ENCODE assay signal across 18 cellular contexts in genomic region chr9:90310523-90310879, GRCh38.
DNase-seq lines count a peak whose midpoint lies in the region; ATAC-seq and TF ChIP-seq lines count a peak whose summit lies in the region.
"Had no signal": no experiment of that assay in that cellular context is flagged by ENCODE, and none has a peak within 500 bp of the region (broad histone marks: within the 10 kb centered on the region; RNA-seq: fewer than 3 reads in every experiment).

No MANE protein-coding gene starts in this region.

- TF ChIP-seq CTCF in chondrocyte (IDR thresholded peaks at IDR 0.05) (no peak), nephron (IDR thresholded peaks at IDR 0.05; ENCODE audit: unreplicated experiment in 3 of 3) (no peak), lower lobe of right lung (IDR thresholded peaks at IDR 0.05) (no peak), PC-9 (conservative IDR thresholded peaks at IDR 0.05) (no peak)

- no peaks in the 10 kb centered on the region for H3K36me3 Mint-ChIP-seq in chondrocyte (ENCODE audit: low read depth)
- no peaks in the 10 kb centered on the region for H3K36me3 Mint-ChIP-seq in nephron (ENCODE audit: low read depth)
- H3K36me3 Mint-ChIP-seq: CD4-positive, CD25-positive, alpha-beta regulatory T cell; CD8-positive, alpha-beta memory T cell had no signal

- H3K27ac Mint-ChIP-seq in chondrocyte (ENCODE audit: unreplicated experiment): peak overlapping the region; percentile 25
- peak overlapping the region; percentile 76 to 97 (median 95) for H3K27ac Mint-ChIP-seq in nephron
- H3K27ac Mint-ChIP-seq: CD4-positive, CD25-positive, alpha-beta regulatory T cell; CD8-positive, alpha-beta memory T cell; H9 had no signal

- H3K4me1 Mint-ChIP-seq in chondrocyte (ENCODE audit: low read depth) (peaks cover 6% of the 10 kb centered on the region), nephron (peaks cover 46% of the 10 kb centered on the region)
- H3K4me1 Mint-ChIP-seq: CD4-positive, CD25-positive, alpha-beta regulatory T cell; CD8-positive, alpha-beta memory T cell; H9 had no signal

- H2AFZ ChIP-seq in PC-9: no peak overlapping the region

- H3K9me3 Mint-ChIP-seq in chondrocyte (ENCODE audit: low read depth) (no peaks in the 10 kb centered on the region), nephron (no peaks in the 10 kb centered on the region)
- H3K9me3 Mint-ChIP-seq: CD8-positive, alpha-beta memory T cell; H9 had no signal

- POLR2A ChIA-PET in PC-9 (lab: Charles Lee; ENCODE audit: unreplicated experiment): no interaction called here

- H3K27ac ChIP-seq in lower lobe of right lung (no peak overlapping the region), PC-9 (no peak overlapping the region)

- BruUV-seq in PC-9 (replicated peaks; lab: Mats Ljungman, UMichigan): no TSS peak

- H3K27me3 ChIP-seq in lower lobe of right lung (ENCODE audit: low read depth): no peaks in the 10 kb centered on the region
- H3K27me3 ChIP-seq in PC-9 (ENCODE audit: insufficient read depth, low read depth): no peaks in the 10 kb centered on the region
- H3K27me3 ChIP-seq: BE2C had no signal

- DNase-seq in chondrocyte (ENCODE audit: low spot score) (no peak), kidney glomerular epithelial cell (lab: John Stamatoyannopoulos, UW) (peak; percentile 62), lower lobe of right lung (no peak), PC-9 (no peak), AG08396 (ENCODE audit: low spot score) (no peak)
- DNase-seq: BE2C; C1 segment of cervical spinal cord; CD4-positive, CD25-positive, alpha-beta regulatory T cell; CD8-positive, alpha-beta memory T cell; COR-L47; DMS 273 treated with DMSO at 0.1 percent for 48 hours; DND-41; EL; H9 had no signal

- H3F3A ChIP-seq in PC-9 (ENCODE audit: insufficient read depth, low read depth): no peaks in the 10 kb centered on the region

- no peaks in the 10 kb centered on the region for H3K9me3 ChIP-seq in lower lobe of right lung
- H3K9me3 ChIP-seq in PC-9 (ENCODE audit: insufficient read depth, low read depth): no peaks in the 10 kb centered on the region
- H3K9me3 ChIP-seq: BE2C had no signal

- no peak overlapping the region for H3K4me2 ChIP-seq in PC-9

- no peak for ATAC-seq in lower lobe of right lung
- no peak for ATAC-seq in activated CD4-positive, CD25-positive, alpha-beta regulatory T cell treated with anti-CD3 and anti-CD28 coated beads, Interleukin-2, amount 50 U/mL, for 24 hours
- ATAC-seq: GM12878, HepG2 had no signal

- no peaks in the 10 kb centered on the region for H3K79me2 ChIP-seq in PC-9 (ENCODE audit: low read depth)

- H3K4me3 ChIP-seq in lower lobe of right lung (no peak overlapping the region), PC-9 (no peak overlapping the region)
- H3K4me3 ChIP-seq: GM12878 had no signal

- H3K4me1 ChIP-seq in lower lobe of right lung (no peaks in the 10 kb centered on the region), PC-9 (replicated peaks; ENCODE audit: insufficient read depth) (no peaks in the 10 kb centered on the region)

- CTCF ChIA-PET in PC-9 (lab: Charles Lee): no interaction called here

- intact Hi-C loops in lower lobe of right lung (cut with DNase I): no loop called here
- intact Hi-C loops in PC-9 (cut with micrococcal nuclease; ENCODE audit: unreplicated experiment): no loop called here

- H4K20me1 ChIP-seq in PC-9 (ENCODE audit: insufficient read depth): no peaks in the 10 kb centered on the region

- H3K4me3 Mint-ChIP-seq in chondrocyte (ENCODE audit: unreplicated experiment): no peak overlapping the region
- H3K4me3 Mint-ChIP-seq in nephron: no peak overlapping the region
- H3K4me3 Mint-ChIP-seq: CD4-positive, CD25-positive, alpha-beta regulatory T cell; CD8-positive, alpha-beta memory T cell; H9 had no signal

- no peaks in the 10 kb centered on the region for H3K36me3 ChIP-seq in lower lobe of right lung
- no peaks in the 10 kb centered on the region for H3K36me3 ChIP-seq in PC-9 (ENCODE audit: low read depth)
- H3K36me3 ChIP-seq: BE2C had no signal

- H3K9me2 ChIP-seq in PC-9 (ENCODE audit: insufficient read depth): no peaks in the 10 kb centered on the region

- H3K27me3 Mint-ChIP-seq in chondrocyte (ENCODE audit: low read depth) (no peaks in the 10 kb centered on the region), nephron (ENCODE audit: low read depth) (peaks cover 7% of the 10 kb centered on the region)
- H3K27me3 Mint-ChIP-seq: CD4-positive, CD25-positive, alpha-beta regulatory T cell had no signal
